9 cellular contexts compared by ENCODE assay signal in the genomic region with DNA sequence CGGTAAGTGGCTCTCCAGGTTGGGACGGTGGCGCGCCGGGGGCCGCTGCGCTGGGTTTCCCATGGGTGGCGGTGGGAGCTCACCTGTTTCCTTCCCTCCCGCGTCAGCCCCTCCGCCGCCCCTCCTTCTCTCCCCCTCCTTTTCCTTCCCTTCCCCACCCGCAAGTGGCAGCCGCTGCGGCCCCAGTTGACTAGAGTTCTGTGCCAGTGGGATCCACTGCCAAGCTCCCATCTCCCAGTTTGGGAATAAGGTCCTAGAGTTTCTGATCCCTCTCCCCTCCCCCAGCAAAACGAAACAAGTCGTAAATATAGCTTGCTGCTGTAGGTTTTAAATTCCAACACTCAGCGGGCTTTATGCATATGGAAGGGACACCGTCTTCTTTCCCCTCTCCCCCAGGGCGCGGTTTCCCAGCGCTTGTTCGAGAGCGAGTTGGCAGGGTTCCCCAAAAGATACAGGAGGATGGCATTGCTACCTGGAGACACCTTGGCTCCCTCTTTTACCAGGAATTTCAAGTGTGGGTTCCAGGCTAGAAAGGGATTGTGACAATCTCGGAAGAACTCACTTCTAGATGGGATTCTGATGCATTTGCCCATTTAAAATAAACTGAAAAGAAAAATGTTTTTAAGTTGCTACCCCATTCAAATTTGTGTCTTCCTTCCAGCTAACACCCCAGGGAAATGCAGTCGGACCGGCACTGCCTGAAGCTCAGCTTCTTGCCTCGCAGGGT. TPM values are rescaled to one million over a fixed set of nuclear protein-coding genes. Genes with fewer than 3 reads are reported as not detected.
DNase-seq lines count a peak whose midpoint lies in the region; ATAC-seq and TF ChIP-seq lines count a peak whose summit lies in the region.
"Had no signal": no experiment of that assay in that cellular context is flagged by ENCODE, and none has a peak within 500 bp of the region (broad histone marks: within the 10 kb centered on the region; RNA-seq: fewer than 3 reads in every experiment).

No MANE protein-coding gene starts in this region.

- DNase-seq in activated CD4-positive, alpha-beta T cell treated with anti-CD3 and anti-CD28 coated beads, Interleukin-2, amount 10 ng/mL, durations not matched to agents 24 days and 14 days, result no peak
- DNase-seq in activated CD4-positive, alpha-beta T cell treated with anti-CD3 and anti-CD28 coated beads, Interleukin-2, amount 50 U/mL, for 48 hours, result no peak
- DNase-seq in cerebellar cortex (ENCODE audit: low spot score) (peak; percentile 74), lower lobe of right lung (no peak), type B pancreatic cell (ENCODE audit: extremely low spot score, unreplicated experiment) (no peak), NCI-H2029 (lab: John Stamatoyannopoulos, UW) (no peak)

- H3K9me3 ChIP-seq in lower lobe of right lung, result no peaks in the 10 kb centered on the region

- peaks cover 38% of the 10 kb centered on the region for H3K27me3 ChIP-seq in lower lobe of right lung (ENCODE audit: low read depth)

- H3K4me1 Mint-ChIP-seq in activated CD4-positive, alpha-beta T cell treated with anti-CD3 and anti-CD28 coated beads, Interleukin-2, amount 10 ng/mL, durations not matched to agents 24 days and 14 days, result peaks cover 3% of the 10 kb centered on the region
- peaks cover 8% of the 10 kb centered on the region for H3K4me1 Mint-ChIP-seq in type B pancreatic cell (ENCODE audit: unreplicated experiment)
- H3K4me1 Mint-ChIP-seq: stimulated activated effector memory CD8-positive, alpha-beta T cell treated with anti-CD3 and anti-CD28 coated beads, Interleukin-12 subunit alpha, Interleukin-12 subunit beta, amount 100 ng/mL, for 72 hours had no signal

- H3K27ac Mint-ChIP-seq in activated CD4-positive, alpha-beta T cell treated with anti-CD3 and anti-CD28 coated beads, Interleukin-2, amount 10 ng/mL, durations not matched to agents 24 days and 14 days, result no peak overlapping the region
- no peak overlapping the region for H3K27ac Mint-ChIP-seq in type B pancreatic cell
- H3K27ac Mint-ChIP-seq: stimulated activated effector memory CD8-positive, alpha-beta T cell treated with anti-CD3 and anti-CD28 coated beads, Interleukin-12 subunit alpha, Interleukin-12 subunit beta, amount 100 ng/mL, for 72 hours had no signal

- H3K27ac ChIP-seq in lower lobe of right lung, result peak overlapping the region; percentile 22

- H3K4me3 Mint-ChIP-seq in activated CD4-positive, alpha-beta T cell treated with anti-CD3 and anti-CD28 coated beads, Interleukin-2, amount 10 ng/mL, durations not matched to agents 24 days and 14 days, result peak overlapping the region; percentile 37
- peak overlapping the region; percentile 91 for H3K4me3 Mint-ChIP-seq in type B pancreatic cell
- H3K4me3 Mint-ChIP-seq: stimulated activated effector memory CD8-positive, alpha-beta T cell treated with anti-CD3 and anti-CD28 coated beads, Interleukin-12 subunit alpha, Interleukin-12 subunit beta, amount 100 ng/mL, for 72 hours had no signal

- intact Hi-C loops in activated CD4-positive, alpha-beta T cell treated with anti-CD3 and anti-CD28 coated beads, Interleukin-2, amount 10 ng/mL, durations not matched to agents 24 days and 14 days (cut with micrococcal nuclease), result no loop called here
- intact Hi-C loops in lower lobe of right lung (cut with DNase I), result no loop called here

- H3K4me1 ChIP-seq in lower lobe of right lung, result peaks cover 25% of the 10 kb centered on the region

- no peaks in the 10 kb centered on the region for H3K36me3 ChIP-seq in lower lobe of right lung

- H3K36me3 Mint-ChIP-seq in activated CD4-positive, alpha-beta T cell treated with anti-CD3 and anti-CD28 coated beads, Interleukin-2, amount 10 ng/mL, durations not matched to agents 24 days and 14 days (ENCODE audit: low read depth), result no peaks in the 10 kb centered on the region
- H3K36me3 Mint-ChIP-seq in type B pancreatic cell, result no peaks in the 10 kb centered on the region
- H3K36me3 Mint-ChIP-seq: stimulated activated effector memory CD8-positive, alpha-beta T cell treated with anti-CD3 and anti-CD28 coated beads, Interleukin-12 subunit alpha, Interleukin-12 subunit beta, amount 100 ng/mL, for 72 hours had no signal

- H3K27me3 Mint-ChIP-seq in activated CD4-positive, alpha-beta T cell treated with anti-CD3 and anti-CD28 coated beads, Interleukin-2, amount 10 ng/mL, durations not matched to agents 24 days and 14 days, result peaks cover 58% of the 10 kb centered on the region
- H3K27me3 Mint-ChIP-seq in type B pancreatic cell, result peaks cover 85% of the 10 kb centered on the region

- H3K4me3 ChIP-seq in lower lobe of right lung, result peak overlapping the region; percentile 57

- no peaks in the 10 kb centered on the region for H3K9me3 Mint-ChIP-seq in activated CD4-positive, alpha-beta T cell treated with anti-CD3 and anti-CD28 coated beads, Interleukin-2, amount 10 ng/mL, durations not matched to agents 24 days and 14 days
- H3K9me3 Mint-ChIP-seq in type B pancreatic cell, result no peaks in the 10 kb centered on the region

- TF ChIP-seq CTCF in lower lobe of right lung (IDR thresholded peaks at IDR 0.05) (no peak), type B pancreatic cell (conservative IDR thresholded peaks at IDR 0.05) (no peak)

- peak in 1 of 2 donors; percentile 20 for ATAC-seq in lower lobe of right lung
- no peak for ATAC-seq in HG03342 (IDR thresholded peaks at IDR 0.05; ENCODE audit: unreplicated experiment)
- no peak for ATAC-seq in GM19452 (IDR thresholded peaks at IDR 0.05; ENCODE audit: unreplicated experiment)

RNA-seq across cellular contexts. Expression of gene TLL1, which starts 1.2 kb away (rescaled TPM):
- total RNA-seq in activated CD4-positive, alpha-beta T cell treated with anti-CD3 and anti-CD28 coated beads, Interleukin-2, amount 10 ng/mL, durations not matched to agents 24 days and 14 days, result not detected in 2 replicates
- 4.7 TPM for total RNA-seq in lower lobe of right lung
- 0.48 and 2.0 TPM in 2 replicates for total RNA-seq in type B pancreatic cell (ENCODE audit: low replicate concordance)
